In the genomic region with DNA sequence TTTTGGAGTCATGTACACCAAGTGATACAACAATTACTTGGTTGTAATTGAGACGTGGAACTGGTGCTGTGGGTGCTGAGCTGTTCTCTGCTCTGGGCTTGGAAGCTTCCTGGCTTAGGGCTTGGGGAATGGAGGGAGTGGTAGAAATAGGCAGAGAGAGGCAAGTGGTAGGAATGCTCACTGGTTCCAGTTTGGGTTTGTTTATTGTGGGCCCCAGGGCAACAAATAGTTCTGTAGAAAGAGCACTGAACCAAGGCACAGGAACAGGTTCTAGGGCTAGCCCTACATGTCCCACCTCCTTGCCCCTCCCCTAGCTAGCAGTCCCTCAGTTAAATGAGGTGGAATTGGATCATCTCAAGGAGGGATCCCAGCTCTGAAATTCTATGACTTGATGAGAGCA, we compare ENCODE assay signal across 18 cellular contexts.
DNase-seq lines count a peak whose midpoint lies in the region; ATAC-seq and TF ChIP-seq lines count a peak whose summit lies in the region.
"Had no signal": no experiment of that assay in that cellular context is flagged by ENCODE, and none has a peak within 500 bp of the region (broad histone marks: within the 10 kb centered on the region; RNA-seq: fewer than 3 reads in every experiment).

No MANE protein-coding gene starts in this region.

- H4K5ac ChIP-seq in H9 (ENCODE audit: insufficient read length, low read depth, low read length), result no peak overlapping the region

- H3K14ac ChIP-seq in H9 (ENCODE audit: insufficient read depth, low read length) (no peak overlapping the region), neuronal stem cell (ENCODE audit: low read length) (no peak overlapping the region)

- no peaks in the 10 kb centered on the region for H3K36me3 ChIP-seq in muscle layer of colon (ENCODE audit: insufficient read depth, low read length)
- peaks cover 0 to 2% of the 10 kb centered on the region in 2 donors for H3K36me3 ChIP-seq in neuronal stem cell (replicated peaks in 1 of 2; ENCODE audit: control insufficient read depth in 2 of 2, insufficient read depth in 2 of 2, low read length in 2 of 2)
- H3K36me3 ChIP-seq in vagina, result no peaks in the 10 kb centered on the region
- no peaks in the 10 kb centered on the region for H3K36me3 ChIP-seq in Karpas-422 (ENCODE audit: insufficient read depth, low read length)

- H3K9me3 Mint-ChIP-seq in H9, result no peaks in the 10 kb centered on the region
- no peaks in the 10 kb centered on the region for H3K9me3 Mint-ChIP-seq in activated T-cell treated with anti-CD3 and anti-CD28 coated beads, Interleukin-2, amount 50 U/mL, for 4 hours
- H3K9me3 Mint-ChIP-seq: CD8-positive, alpha-beta T cell had no signal

- H2BK20ac ChIP-seq in H9 (ENCODE audit: low read depth, low read length, poor library complexity, severe bottlenecking), result peak overlapping the region; percentile 12

- WGBS in H9 (ENCODE audit: extremely low coverage, insufficient read length, low lambda C conversion rate), result no CpG with 5 or more reads among the region's 1 CpG
- whole genome bisulfite sequencing in neuronal stem cell (ENCODE audit: extremely low coverage in 2 of 2, insufficient read length in 2 of 2, insufficient replicate concordance in 1 of 2), 2 donors, result no CpG with 5 or more reads among the region's 1 CpG

- H3K4me3 ChIP-seq in muscle layer of colon (ENCODE audit: low read depth in 1 of 2, low read length in 2 of 2), result no peak overlapping the region
- no peak overlapping the region for H3K4me3 ChIP-seq in neuronal stem cell (ENCODE audit: low read length in 2 of 2)
- no peak overlapping the region for H3K4me3 ChIP-seq in vagina
- H3K4me3 ChIP-seq in Karpas-422 (ENCODE audit: low read length), result no peak overlapping the region
- H3K4me3 ChIP-seq: GM12878, GM23248 had no signal

- H2BK120ac ChIP-seq in H9 (ENCODE audit: low read depth, low read length, poor library complexity, severe bottlenecking), result no peak overlapping the region
- no peak overlapping the region for H2BK120ac ChIP-seq in neuronal stem cell (ENCODE audit: low read depth, low read length)

- no peaks in the 10 kb centered on the region for H3K79me1 ChIP-seq in H9 (ENCODE audit: insufficient read depth, low read depth, low read length, poor library complexity, severe bottlenecking)
- no peaks in the 10 kb centered on the region for H3K79me1 ChIP-seq in neuronal stem cell (ENCODE audit: low read depth, low read length)

- no peak overlapping the region for H3K4me3 Mint-ChIP-seq in H9
- no peak overlapping the region for H3K4me3 Mint-ChIP-seq in activated T-cell treated with anti-CD3 and anti-CD28 coated beads, Interleukin-2, amount 50 U/mL, for 4 hours
- H3K4me3 Mint-ChIP-seq: CD4-positive, CD25-positive, alpha-beta regulatory T cell; CD8-positive, alpha-beta T cell had no signal

- H3K9me2 ChIP-seq in Karpas-422 (replicated peaks; ENCODE audit: insufficient read depth, low read length), result no peaks in the 10 kb centered on the region

- H3K23me2 ChIP-seq in H9 (ENCODE audit: insufficient read length, low read depth, low read length, poor library complexity, severe bottlenecking), result no peaks in the 10 kb centered on the region

- H3K23ac ChIP-seq in H9 (ENCODE audit: insufficient read length, low read depth, low read length), result no peak overlapping the region
- H3K23ac ChIP-seq in neuronal stem cell (ENCODE audit: low read depth, low read length, poor library complexity), result no peak overlapping the region

- no peak overlapping the region for H3K18ac ChIP-seq in H9 (ENCODE audit: insufficient read length, low read depth, low read length)
- no peak overlapping the region for H3K18ac ChIP-seq in neuronal stem cell (ENCODE audit: low read length)

- H3K27me3 ChIP-seq in H9 (ENCODE audit: insufficient read depth, low read length) (no peaks in the 10 kb centered on the region), muscle layer of colon (ENCODE audit: control insufficient read depth in 1 of 2, insufficient read depth in 2 of 2, low read length in 2 of 2) (no peaks in the 10 kb centered on the region), neuronal stem cell (ENCODE audit: control insufficient read depth in 3 of 3, insufficient read depth in 3 of 3, low read depth in 1 of 3, low read length in 3 of 3) (no peaks in the 10 kb centered on the region), vagina (no peaks in the 10 kb centered on the region), Karpas-422 (ENCODE audit: low read length) (no peaks in the 10 kb centered on the region)

- no peak overlapping the region for H2BK12ac ChIP-seq in H9 (ENCODE audit: insufficient read length, low read depth, low read length)
- H2BK12ac ChIP-seq in neuronal stem cell (ENCODE audit: low read length), result no peak overlapping the region

- no peak overlapping the region for H2AFZ ChIP-seq in H9 (ENCODE audit: low read length)
- H2AFZ ChIP-seq in neuronal stem cell (ENCODE audit: low read length), result no peak overlapping the region
- no peak overlapping the region for H2AFZ ChIP-seq in Karpas-422 (ENCODE audit: low read length)
- H2AFZ ChIP-seq: GM23248 had no signal

- no peak overlapping the region for H3K9ac ChIP-seq in H9 (ENCODE audit: extremely low read depth, insufficient read length, low read length)
- no peak overlapping the region for H3K9ac ChIP-seq in muscle layer of colon (ENCODE audit: low read length)
- no peak overlapping the region for H3K9ac ChIP-seq in neuronal stem cell (ENCODE audit: low read depth, low read length, poor library complexity)
- no peak overlapping the region for H3K9ac ChIP-seq in Karpas-422 (ENCODE audit: low read length)
- H3K9ac ChIP-seq: GM23248 had no signal

- no peaks in the 10 kb centered on the region for H3K27me3 Mint-ChIP-seq in H9 (ENCODE audit: low read depth)
- peaks cover 2% of the 10 kb centered on the region for H3K27me3 Mint-ChIP-seq in activated T-cell treated with anti-CD3 and anti-CD28 coated beads, Interleukin-2, amount 50 U/mL, for 4 hours (ENCODE audit: low read depth)

- H3K4ac ChIP-seq in H9 (ENCODE audit: low read depth, low read length), result no peak overlapping the region
- H3K4ac ChIP-seq in neuronal stem cell (ENCODE audit: low read length), result no peak overlapping the region

- H4K8ac ChIP-seq in H9 (replicated peaks; ENCODE audit: insufficient read length, low read depth, low read length) (no peak overlapping the region), neuronal stem cell (ENCODE audit: low read depth, low read length) (no peak overlapping the region)

- no peak overlapping the region for H3K27ac Mint-ChIP-seq in H9
- H3K27ac Mint-ChIP-seq: CD4-positive, CD25-positive, alpha-beta regulatory T cell; CD8-positive, alpha-beta T cell had no signal

- H4K91ac ChIP-seq in H9 (ENCODE audit: insufficient read length, low read depth, low read length) (no peak overlapping the region), neuronal stem cell (ENCODE audit: low read depth, low read length, poor library complexity) (no peak overlapping the region)

- H3K36me3 Mint-ChIP-seq in H9 (ENCODE audit: insufficient read depth in 1 of 3, low read depth in 3 of 3), result no peaks in the 10 kb centered on the region; a peak in 2 of 7 replicates
- H3K36me3 Mint-ChIP-seq in activated T-cell treated with anti-CD3 and anti-CD28 coated beads, Interleukin-2, amount 50 U/mL, for 4 hours (ENCODE audit: insufficient read depth), result no peaks in the 10 kb centered on the region
- H3K36me3 Mint-ChIP-seq: CD4-positive, CD25-positive, alpha-beta regulatory T cell; CD8-positive, alpha-beta T cell had no signal

- no peaks in the 10 kb centered on the region; the same call in 1 of the 2 replicates for H3K4me1 ChIP-seq in H9 (ENCODE audit: insufficient read depth, low read length)
- H3K4me1 ChIP-seq in muscle layer of colon (ENCODE audit: insufficient read depth, low read length), result peaks cover 52% of the 10 kb centered on the region
- peaks cover 0 to 4% of the 10 kb centered on the region in 2 donors for H3K4me1 ChIP-seq in neuronal stem cell (ENCODE audit: control insufficient read depth in 2 of 2, insufficient read depth in 1 of 2, low read depth in 1 of 2, low read length in 2 of 2)
- H3K4me1 ChIP-seq in vagina, result peaks cover 14% of the 10 kb centered on the region
- no peaks in the 10 kb centered on the region for H3K4me1 ChIP-seq in Karpas-422 (ENCODE audit: low read length)
- H3K4me1 ChIP-seq: Caco-2 had no signal

- H3K4me2 ChIP-seq in H9 (ENCODE audit: insufficient read depth, insufficient read length, low read length), result no peak overlapping the region
- H3K4me2 ChIP-seq in neuronal stem cell (ENCODE audit: insufficient read depth, low read length, poor library complexity, severe bottlenecking), result no peak overlapping the region
- no peak overlapping the region for H3K4me2 ChIP-seq in Karpas-422 (ENCODE audit: low read depth, low read length, poor library complexity, severe bottlenecking)

- DNase-seq in H9, result no peak
- no peak for DNase-seq in neuronal stem cell (ENCODE audit: low spot score)
- DNase-seq in vagina (ENCODE audit: extremely low spot score in 2 of 2), result no peak
- no peak for DNase-seq in activated T-cell treated with anti-CD3 and anti-CD28 coated beads, Interleukin-2, amount 50 U/mL, for 4 hours
- DNase-seq in Karpas-422, result no peak
- DNase-seq in left lobe of liver (ENCODE audit: low spot score), result no peak
- DNase-seq: C1 segment of cervical spinal cord; Caco-2; CD4-positive, CD25-positive, alpha-beta regulatory T cell; CD8-positive, alpha-beta T cell; DMS153; DND-41; GDM1; GM23248; HCEC 1CT had no signal

- no peaks in the 10 kb centered on the region for H3K79me2 ChIP-seq in H9 (ENCODE audit: insufficient read depth, low read length)
- no peaks in the 10 kb centered on the region for H3K79me2 ChIP-seq in Karpas-422 (ENCODE audit: low read length)

- peaks cover under 1 to 5% of the 10 kb centered on the region in 2 experiments; a peak in 3 of 4 replicates for H3K4me1 Mint-ChIP-seq in H9
- H3K4me1 Mint-ChIP-seq in activated T-cell treated with anti-CD3 and anti-CD28 coated beads, Interleukin-2, amount 50 U/mL, for 4 hours (ENCODE audit: low read depth), result no peaks in the 10 kb centered on the region
- H3K4me1 Mint-ChIP-seq: CD4-positive, CD25-positive, alpha-beta regulatory T cell had no signal

- H4K20me1 ChIP-seq in H9 (ENCODE audit: control insufficient read depth, insufficient read depth, insufficient read length) (no peaks in the 10 kb centered on the region), Karpas-422 (ENCODE audit: insufficient read depth, low read depth, low read length) (no peaks in the 10 kb centered on the region)

- no peak for ATAC-seq in activated T-cell treated with anti-CD3 and anti-CD28 coated beads, Interleukin-2, amount 50 U/mL, for 4 hours
- ATAC-seq in GM18909 (IDR thresholded peaks at IDR 0.05; ENCODE audit: poor library complexity, unreplicated experiment) (no peak), left lobe of liver (no peak)
- ATAC-seq: CD8-positive, alpha-beta T cell; GM12878 had no signal

- H3T11ph ChIP-seq in H9 (ENCODE audit: low read length), result no peak overlapping the region

- no peak for TF ChIP-seq POLR2A in vagina (IDR thresholded peaks at IDR 0.05)

- H3K9me3 ChIP-seq in H9 (ENCODE audit: control insufficient read depth, low read depth, low read length) (no peaks in the 10 kb centered on the region), muscle layer of colon (ENCODE audit: low read length) (no peaks in the 10 kb centered on the region), neuronal stem cell (replicated peaks in 1 of 2; ENCODE audit: control insufficient read depth in 2 of 2, insufficient read depth in 1 of 2, low read depth in 1 of 2, low read length in 2 of 2) (no peaks in the 10 kb centered on the region), vagina (no peaks in the 10 kb centered on the region), Karpas-422 (ENCODE audit: low read length) (no peaks in the 10 kb centered on the region)
- H3K9me3 ChIP-seq: Caco-2 had no signal

- H2BK5ac ChIP-seq in H9 (ENCODE audit: insufficient read length, low read length) (no peak overlapping the region), neuronal stem cell (ENCODE audit: low read length) (no peak overlapping the region)

- intact Hi-C loops in vagina (cut with DNase I), result no loop called here

- H3K27ac ChIP-seq in H9 (ENCODE audit: insufficient read length, low read depth, low read length) (no peak overlapping the region), muscle layer of colon (ENCODE audit: low read depth, low read length) (peak overlapping the region; percentile 28), neuronal stem cell (replicated peaks; ENCODE audit: low read length) (no peak overlapping the region), vagina (peak overlapping the region; percentile 62), Karpas-422 (ENCODE audit: low read length) (no peak overlapping the region)
- H3K27ac ChIP-seq: GM23248 had no signal

- no peak overlapping the region for H2BK15ac ChIP-seq in H9 (ENCODE audit: low read depth, low read length)
- no peak overlapping the region for H2BK15ac ChIP-seq in neuronal stem cell (ENCODE audit: low read length)

- TF ChIP-seq CTCF in H9 (conservative IDR thresholded peaks at IDR 0.05) (no peak), vagina (IDR thresholded peaks at IDR 0.05) (no peak)

- no peak overlapping the region for H3K56ac ChIP-seq in H9 (ENCODE audit: insufficient read length, low read depth, low read length)

- H2AK5ac ChIP-seq in H9 (ENCODE audit: insufficient read length, low read length), result no peak overlapping the region
- peak overlapping the region; percentile 25 for H2AK5ac ChIP-seq in neuronal stem cell (ENCODE audit: low read depth, low read length)

Comparison
In these comparisons a context has a peak if more than half of its experiments do, and no peak if none do; other contexts are left out.
1. H3K27ac ChIP-seq: peak in muscle layer of colon (single experiment) and vagina (single experiment); none in H9 (single experiment), neuronal stem cell (single experiment) and Karpas-422 (single experiment).